In genomic region chr10:114911052-114911697, GRCh38 we compare ENCODE assay signal across 11 cellular contexts. TPM values are rescaled to one million over a fixed set of nuclear protein-coding genes. Genes with fewer than 3 reads are reported as not detected.
DNase-seq lines count a peak whose midpoint lies in the region; ATAC-seq, FAIRE-seq and TF ChIP-seq lines count a peak whose summit lies in the region.
"Had no signal": no experiment of that assay in that cellular context is flagged by ENCODE, and none has a peak within 500 bp of the region (broad histone marks: within the 10 kb centered on the region; RNA-seq: fewer than 3 reads in every experiment).

No MANE protein-coding gene starts in this region.

- peak overlapping the region; percentile 52 for H3K4me2 ChIP-seq in GM12878 (ENCODE audit: control insufficient read depth, insufficient read depth)

- TF ChIP-seq POLR2A in GM12878 (IDR thresholded peaks at IDR 0.05; ENCODE audit: low read depth, low read length), result no peak

- in situ Hi-C loops in GM12878 (cut with MboI), result no loop called here

- no peaks in the 10 kb centered on the region for H3K36me3 ChIP-seq in GM12878 (ENCODE audit: control insufficient read depth in 2 of 2, insufficient read depth in 2 of 2, low read length in 1 of 2)

- H3K4me3 ChIP-seq in GM12878 (no peak overlapping the region), foreskin fibroblast (ENCODE audit: low read depth in 1 of 2, low read length in 2 of 2) (no peak overlapping the region)

- peak overlapping the region; percentile 64 for H2AFZ ChIP-seq in GM12878 (ENCODE audit: control insufficient read depth, low read depth, low read length)

- DNase-seq in GM12878 (ENCODE audit: low read depth, low spot score) (no peak), foreskin fibroblast (no peak), EL (no peak), cerebellum (ENCODE audit: low spot score) (no peak)
- DNase-seq: COR-L47, NCI-H1694 had no signal

- TF ChIP-seq CTCF in GM12878 (IDR thresholded peaks at IDR 0.05 in 2 of 3, conservative IDR thresholded peaks at IDR 0.05 in 1 of 3; ENCODE audit: control insufficient read depth in 2 of 3, extremely low read depth in 1 of 3, insufficient read depth in 1 of 3, low read depth in 3 of 3, low read length in 3 of 3) (no peak), foreskin fibroblast (IDR thresholded peaks at IDR 0.05; ENCODE audit: low read depth, low read length) (no peak)

- POLR2A ChIA-PET in GM12878 (lab: Charles Lee), result no interaction called here

- SMC1A ChIA-PET in GM12878 (lab: Charles Lee; ENCODE audit: uncharacterized antibody, unreplicated experiment), result no interaction called here

- 0 out of 2 replicates have a peak overlapping the region, but pooled peaks have one; percentile 27 for H3K27ac ChIP-seq in GM12878 (ENCODE audit: control insufficient read depth, insufficient read depth)

- H3K79me2 ChIP-seq in GM12878 (ENCODE audit: control insufficient read depth, insufficient read depth, low read length), result no peaks in the 10 kb centered on the region

- TF ChIP-seq RAD21 in GM12878 (IDR thresholded peaks at IDR 0.05; ENCODE audit: insufficient read depth, low read depth, low read length), result no peak

- no peak overlapping the region for H3K9ac ChIP-seq in GM12878 (ENCODE audit: control insufficient read depth, insufficient read depth, low read length)

- no peaks in the 10 kb centered on the region for H3K27me3 ChIP-seq in GM12878 (replicated peaks in 1 of 2; ENCODE audit: control insufficient read depth in 2 of 2, insufficient read depth in 2 of 2, low read length in 1 of 2)

- H3K9me3 ChIP-seq in GM12878 (replicated peaks; ENCODE audit: control insufficient read depth, insufficient read depth, low read length), result no peaks in the 10 kb centered on the region

- H4K20me1 ChIP-seq in GM12878 (ENCODE audit: control insufficient read depth, insufficient read depth), result no peaks in the 10 kb centered on the region

- CTCF ChIA-PET in GM12878 (lab: Yijun Ruan, JAX), result no interaction called here

- FAIRE-seq in GM12878 (lab: Jason Lieb, UNC), result no peak
- FAIRE-seq: urothelium cell line had no signal

- ATAC-seq in GM18519 (IDR thresholded peaks at IDR 0.05; ENCODE audit: low FRiP score, unreplicated experiment) (peak; percentile 86), GM21390 (IDR thresholded peaks at IDR 0.05; ENCODE audit: unreplicated experiment) (peak; percentile 82), HG03097 (IDR thresholded peaks at IDR 0.05; ENCODE audit: low FRiP score, unreplicated experiment) (peak; percentile 56), GM12878 (peak; percentile 63), GM18873 (IDR thresholded peaks at IDR 0.05; ENCODE audit: low FRiP score, unreplicated experiment) (no peak)

- intact Hi-C loops in GM12878 (cut with micrococcal nuclease; ENCODE audit: unreplicated experiment), result no loop called here

- RAD21 ChIA-PET in GM12878 (lab: Charles Lee; ENCODE audit: unreplicated experiment), result no interaction called here

- BruUV-seq in GM12878 (replicated peaks; lab: Mats Ljungman, UMichigan), result no TSS peak

- 23% methylated on average over 4 of the region's 4 CpGs for WGBS in GM12878 (ENCODE audit: insufficient coverage, insufficient replicate concordance, low lambda C conversion rate, missing lambda C conversion rate)

- H3K4me1 ChIP-seq in GM12878 (ENCODE audit: control insufficient read depth, insufficient read depth, low read length), result peaks cover 3% of the 10 kb centered on the region; the same call in 1 of the 2 replicates

- TF ChIP-seq EP300 in GM12878 (IDR thresholded peaks at IDR 0.05; ENCODE audit: borderline replicate concordance in 1 of 2, control insufficient read depth in 1 of 2, low read depth in 2 of 2, low read length in 2 of 2), result no peak

TF ChIP-seq in GM12878, 131 proteins besides CTCF, POLR2A, EP300 and RAD21:
- TF ChIP-seq ATF2 (IDR thresholded peaks at IDR 0.05; ENCODE audit: low read length) (peak; percentile 29; the same call in 1 of the 2 replicates), RUNX3 (IDR thresholded peaks at IDR 0.05; ENCODE audit: low read length) (peak; percentile 47), RCOR1 (conservative IDR thresholded peaks at IDR 0.05; ENCODE audit: low read depth, low read length) (no peak)
TF ChIP-seq in GM12878: peak in this region for 2.

RNA-seq across cellular contexts. Expression of gene TRUB1, which starts 26.8 kb away (rescaled TPM):
- 25.7 and 27.2 TPM in 2 replicates for total RNA-seq in GM12878 (2013; cell fraction: nucleolus; rRNA removed)
- total RNA-seq in GM12878 (2014; rRNA removed) (15.7 and 17.9 TPM in 2 replicates), GM12878 (2014; rRNA removed; fragmentation: Illumina TruSeq; extraction: Trizol) (19.4 and 20.3 TPM in 2 replicates), GM12878 (2021) (15.8 and 15.9 TPM in 2 replicates), cerebellum (33.4 TPM)
- polyA plus RNA-seq in GM12878 (2011; ENCODE audit: low read depth), result 3.8 TPM
- polyA plus RNA-seq in GM12878 (2011; rRNA removed) (16.1 and 29.9 TPM in 2 replicates), GM12878 (2014; fragmentation: Illumina TruSeq; extraction: Trizol) (17.0 and 22.7 TPM in 2 replicates), GM12878 (2014; fragmentation: Nextera tagmentation; extraction: Ambion mirVana) (10 to 100 TPM in 1 of 2 experiments, 1 to 10 TPM in 1; 8.1 to 10.4 TPM), GM12878 (2014; rRNA removed) (11.1 and 12.4 TPM in 2 replicates), GM12878 (2016; fragmentation: Nextera tagmentation; extraction: Ambion mirVana) (10 to 100 TPM; 22.9 to 24.0 TPM)
- polyA plus RNA-seq in GM12878 (2011; cell fraction: cytosol; rRNA removed), result 6.5 and 6.9 TPM in 2 replicates
- polyA plus RNA-seq in GM12878 (2011; cell fraction: nucleus; rRNA removed), result 6.5 and 8.7 TPM in 2 replicates
- polyA plus RNA-seq in GM12878 (2012), result 5.5 and 8.4 TPM in 2 replicates
- polyA minus RNA-seq in GM12878 (2011; rRNA and poly(A)+ RNA removed), result 8.9 and 12.5 TPM in 2 replicates
- 5.0 and 8.4 TPM in 2 replicates for polyA minus RNA-seq in GM12878 (2011; cell fraction: cytosol; rRNA and poly(A)+ RNA removed)
- 9.7 and 13.3 TPM in 2 replicates for polyA minus RNA-seq in GM12878 (2011; cell fraction: nucleus; rRNA and poly(A)+ RNA removed)
